Comparison of ENCODE assay signal across 22 cellular contexts in the genomic region with DNA sequence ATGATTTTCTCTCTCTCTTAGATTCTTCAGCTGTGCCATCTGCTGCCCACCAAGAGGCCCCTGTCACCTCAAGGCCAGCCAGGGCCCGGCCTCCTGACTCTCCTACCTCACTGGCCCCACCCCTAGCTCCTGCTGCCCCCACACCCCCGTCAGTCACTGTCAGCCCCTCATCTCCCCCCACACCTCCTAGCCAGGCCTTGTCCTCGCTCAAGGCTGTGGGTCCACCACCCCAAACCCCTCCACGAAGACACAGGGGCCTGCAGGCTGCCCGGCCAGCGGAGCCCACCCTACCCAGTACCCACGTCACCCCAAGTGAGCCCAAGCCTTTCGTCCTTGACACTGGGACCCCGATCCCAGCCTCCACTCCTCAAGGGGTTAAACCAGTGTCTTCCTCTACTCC. TPM values are rescaled to one million over a fixed set of nuclear protein-coding genes. Genes with fewer than 3 reads are reported as not detected.
DNase-seq lines count a peak whose midpoint lies in the region; ATAC-seq, FAIRE-seq and TF ChIP-seq lines count a peak whose summit lies in the region.
"Had no signal": no experiment of that assay in that cellular context is flagged by ENCODE, and none has a peak within 500 bp of the region (broad histone marks: within the 10 kb centered on the region; RNA-seq: fewer than 3 reads in every experiment).

No MANE protein-coding gene starts in this region.

- H3K27ac ChIP-seq in right cardiac atrium (ENCODE audit: low read length), result no peak overlapping the region
- no peak overlapping the region for H3K27ac ChIP-seq in neuronal stem cell (replicated peaks; ENCODE audit: low read length)
- peak overlapping the region in 3 of 4 donors; percentile 33 to 78 (median 51) for H3K27ac ChIP-seq in gastrocnemius medialis
- H3K27ac ChIP-seq: GM23248 had no signal

- ATAC-seq in right cardiac atrium (no peak), gastrocnemius medialis (no peak), GM18498 (IDR thresholded peaks at IDR 0.05; ENCODE audit: unreplicated experiment) (no peak), HG03469 (IDR thresholded peaks at IDR 0.05; ENCODE audit: unreplicated experiment) (no peak)

- H3K18ac ChIP-seq in neuronal stem cell (ENCODE audit: low read length), result peak overlapping the region; percentile 32

- no peak overlapping the region for H3K23ac ChIP-seq in neuronal stem cell (ENCODE audit: low read depth, low read length, poor library complexity)

- H3K4me1 ChIP-seq in right cardiac atrium (ENCODE audit: control insufficient read depth, insufficient read depth, low read length), result peaks cover 6% of the 10 kb centered on the region
- peaks cover 6 to 10% of the 10 kb centered on the region in 2 donors for H3K4me1 ChIP-seq in neuronal stem cell (ENCODE audit: control insufficient read depth in 2 of 2, insufficient read depth in 1 of 2, low read depth in 1 of 2, low read length in 2 of 2)
- peaks cover 0 to 14% of the 10 kb centered on the region in 2 donors for H3K4me1 ChIP-seq in gastrocnemius medialis

- no peak overlapping the region for H2BK15ac ChIP-seq in neuronal stem cell (ENCODE audit: low read length)

- TF ChIP-seq POLR2A in gastrocnemius medialis (IDR thresholded peaks at IDR 0.05) (no peak), GM12891 (IDR thresholded peaks at IDR 0.05; ENCODE audit: low read depth, low read length) (no peak)

- H3K36me3 ChIP-seq in neuronal stem cell (replicated peaks in 1 of 2; ENCODE audit: control insufficient read depth in 2 of 2, insufficient read depth in 2 of 2, low read length in 2 of 2) (no peaks in the 10 kb centered on the region), gastrocnemius medialis (peaks cover 0 to 42% of the 10 kb centered on the region in 2 donors)

- no peak overlapping the region for H3K4me3 ChIP-seq in right cardiac atrium (ENCODE audit: low read length)
- no peak overlapping the region for H3K4me3 ChIP-seq in neuronal stem cell (ENCODE audit: low read length in 2 of 2)
- H3K4me3 ChIP-seq in gastrocnemius medialis, result no peak overlapping the region
- H3K4me3 ChIP-seq: GM23248 had no signal

- H2AK5ac ChIP-seq in neuronal stem cell (ENCODE audit: low read depth, low read length), result peak overlapping the region; percentile 70

- no peak overlapping the region for H3K9ac ChIP-seq in neuronal stem cell (ENCODE audit: low read depth, low read length, poor library complexity)
- H3K9ac ChIP-seq: GM23248 had no signal

- no peak overlapping the region for H3K4me2 ChIP-seq in neuronal stem cell (ENCODE audit: insufficient read depth, low read length, poor library complexity, severe bottlenecking)

- no peak overlapping the region for H4K8ac ChIP-seq in neuronal stem cell (ENCODE audit: low read depth, low read length)

- no peak overlapping the region for H3K4ac ChIP-seq in neuronal stem cell (ENCODE audit: low read length)

- peak in 2 of 3 donors; percentile 24 to 50 for DNase-seq in right cardiac atrium
- DNase-seq in cardiac septum (ENCODE audit: low spot score), result no peak
- no peak for DNase-seq in neuronal stem cell (ENCODE audit: low spot score)
- DNase-seq in gastrocnemius medialis, result no peak
- DNase-seq in GM12891 (ENCODE audit: insufficient read length, low spot score), result no peak
- DNase-seq: C1 segment of cervical spinal cord, Calu3, COR-L47, DMS53, DMS79 treated with DMSO at 0.1 percent for 48 hours, GF-D8, GM23248, H7, HCEC 1CT had no signal

- no peak overlapping the region for H4K91ac ChIP-seq in neuronal stem cell (ENCODE audit: low read depth, low read length, poor library complexity)

- H3K27me3 ChIP-seq in right cardiac atrium (ENCODE audit: control insufficient read depth, insufficient read depth), result no peaks in the 10 kb centered on the region
- H3K27me3 ChIP-seq in neuronal stem cell (ENCODE audit: control insufficient read depth in 3 of 3, insufficient read depth in 3 of 3, low read depth in 1 of 3, low read length in 3 of 3), result peaks cover 15 to 91% (median 51%) of the 10 kb centered on the region in 3 experiments
- H3K27me3 ChIP-seq in gastrocnemius medialis, result no peaks in the 10 kb centered on the region

- H2BK120ac ChIP-seq in neuronal stem cell (ENCODE audit: low read depth, low read length), result no peak overlapping the region

- in situ Hi-C loops in gastrocnemius medialis (cut with MboI; ENCODE audit: low sequenced_read_pairs in 4 of 4), result no loop called here

- intact Hi-C loops in right cardiac atrium (cut with DNase I), result no loop called here
- intact Hi-C loops in cardiac septum (cut with DNase I), result no loop called here
- intact Hi-C loops in gastrocnemius medialis (cut with DNase I; ENCODE audit: low total_unique reads), result no loop called here

- H3K9me3 ChIP-seq in right cardiac atrium (ENCODE audit: control insufficient read depth, low read length), result no peaks in the 10 kb centered on the region
- H3K9me3 ChIP-seq in neuronal stem cell (replicated peaks in 1 of 2; ENCODE audit: control insufficient read depth in 2 of 2, insufficient read depth in 1 of 2, low read depth in 1 of 2, low read length in 2 of 2), result no peaks in the 10 kb centered on the region
- no peaks in the 10 kb centered on the region for H3K9me3 ChIP-seq in gastrocnemius medialis

- no peak for FAIRE-seq in GM12891 (lab: Jason Lieb, UNC)
- FAIRE-seq: GM12892, GM19239, H1 had no signal

- H2BK5ac ChIP-seq in neuronal stem cell (ENCODE audit: low read length), result no peak overlapping the region

- H2AFZ ChIP-seq in neuronal stem cell (ENCODE audit: low read length), result no peak overlapping the region
- H2AFZ ChIP-seq: GM23248 had no signal

- 85% methylated on average over 9 of the region's 9 CpGs for WGBS in right cardiac atrium
- no CpG with 5 or more reads among the region's 9 CpGs for WGBS in neuronal stem cell (ENCODE audit: extremely low coverage in 2 of 2, insufficient read length in 2 of 2, insufficient replicate concordance in 1 of 2), 2 donors

- no peak overlapping the region for H2BK12ac ChIP-seq in neuronal stem cell (ENCODE audit: low read length)

- H3K79me1 ChIP-seq in neuronal stem cell (ENCODE audit: low read depth, low read length), result no peaks in the 10 kb centered on the region

- TF ChIP-seq CTCF in gastrocnemius medialis (IDR thresholded peaks at IDR 0.05 in 4 of 5, conservative IDR thresholded peaks at IDR 0.05 in 1 of 5), result no peak

- no peak overlapping the region for H3K14ac ChIP-seq in neuronal stem cell (ENCODE audit: low read length)

TF ChIP-seq in GM12891, 5 proteins besides CTCF, POLR2A, EP300 and RAD21:
- TF ChIP-seq SPI1 (IDR thresholded peaks at IDR 0.05; ENCODE audit: low read depth, low read length) (no peak), POLR2AphosphoS5 (IDR thresholded peaks at IDR 0.05; ENCODE audit: low read depth, low read length) (no peak), TAF1 (IDR thresholded peaks at IDR 0.05; ENCODE audit: low read depth, low read length) (no peak), PAX5 (IDR thresholded peaks at IDR 0.05; ENCODE audit: insufficient read depth, low read length, severe bottlenecking) (no peak), POU2F2 (IDR thresholded peaks at IDR 0.05; ENCODE audit: low read depth, low read length) (no peak)

RNA-seq across cellular contexts. Expression of gene GMPPA, which starts 9.4 kb away (rescaled TPM):
- total RNA-seq in right cardiac atrium (10 to 100 TPM; 22.9 to 27.5 (median 25.4) TPM), cardiac septum (22.6 TPM), gastrocnemius medialis (10 to 100 TPM; 18.0 to 25.8 (median 24.4) TPM)
- polyA plus RNA-seq in right cardiac atrium, result 21.6 TPM
- 11.1 TPM for polyA plus RNA-seq in neuronal stem cell (2013, experiment 1 of 2)
- 10.9 TPM for polyA plus RNA-seq in neuronal stem cell (2013, experiment 2 of 2)
- polyA plus RNA-seq in GM12891 (2012; ENCODE audit: low read depth, missing spikeins), result 32.6 TPM

RNA-seq across cellular contexts. Expression of gene ASIC4, which starts 25.0 kb away (rescaled TPM):
- total RNA-seq in right cardiac atrium (1 to 10 TPM in 3 of 4 donors, under 1 TPM in 1; 0.28 to 1.8 (median 1.6) TPM), cardiac septum (0.32 TPM), gastrocnemius medialis (under 1 TPM in 1 of 4 donors, not detected in 3; 0.11 TPM)
- polyA plus RNA-seq in right cardiac atrium, result 0.57 TPM
- 0.14 TPM for polyA plus RNA-seq in neuronal stem cell (2013, experiment 1 of 2)
- polyA plus RNA-seq in neuronal stem cell (2013, experiment 2 of 2), result 0.15 TPM
- polyA plus RNA-seq in GM12891 (2012; ENCODE audit: low read depth, missing spikeins), result not detected
- total RNA-seq: Daoy, G401 had no signal
- polyA plus RNA-seq: CD4-positive, alpha-beta memory T cell; GM23248 had no signal

RNA-seq across cellular contexts. Expression of gene CHPF, which starts 54.3 kb away (rescaled TPM):
- 100 to 1,000 TPM in 2 of 4 donors, 10 to 100 TPM in 2; 92.6 to 145 (median 101) TPM for total RNA-seq in right cardiac atrium
- 115 TPM for polyA plus RNA-seq in right cardiac atrium
- total RNA-seq in cardiac septum, result 120 TPM
- 12.6 TPM for polyA plus RNA-seq in neuronal stem cell (2013, experiment 1 of 2)
- polyA plus RNA-seq in neuronal stem cell (2013, experiment 2 of 2), result 12.8 TPM
- 10 to 100 TPM; 21.0 to 50.5 (median 37.2) TPM for total RNA-seq in gastrocnemius medialis
- polyA plus RNA-seq in GM12891 (2012; ENCODE audit: low read depth, missing spikeins), result 2.8 TPM

RNA-seq across cellular contexts. Expression of gene TMEM198, which starts 54.5 kb away (rescaled TPM):
- 1 to 10 TPM; 1.8 to 3.4 (median 3.1) TPM for total RNA-seq in right cardiac atrium
- 3.4 TPM for polyA plus RNA-seq in right cardiac atrium
- 1.8 TPM for total RNA-seq in cardiac septum
- 2.7 TPM for polyA plus RNA-seq in neuronal stem cell (2013, experiment 1 of 2)
- 1.8 TPM for polyA plus RNA-seq in neuronal stem cell (2013, experiment 2 of 2)
- total RNA-seq in gastrocnemius medialis, result 1 to 10 TPM in 3 of 4 donors, under 1 TPM in 1; 0.87 to 6.7 (median 3.3) TPM
- 0.50 TPM for polyA plus RNA-seq in GM12891 (2012; ENCODE audit: low read depth, missing spikeins)
- polyA plus RNA-seq: CD4-positive, alpha-beta memory T cell had no signal

RNA-seq across cellular contexts. Expression of gene SPEG, which starts 54.7 kb away (rescaled TPM):
- total RNA-seq in right cardiac atrium (100 to 1,000 TPM; 122 to 176 (median 159) TPM), cardiac septum (199 TPM), gastrocnemius medialis (100 to 1,000 TPM; 104 to 387 (median 222) TPM)
- polyA plus RNA-seq in right cardiac atrium, result 85.5 TPM
- 24.0 TPM for polyA plus RNA-seq in neuronal stem cell (2013, experiment 1 of 2)
- polyA plus RNA-seq in neuronal stem cell (2013, experiment 2 of 2), result 23.9 TPM
- not detected for polyA plus RNA-seq in GM12891 (2012; ENCODE audit: low read depth, missing spikeins)

Comparison
In these comparisons a context has a peak if more than half of its experiments do, and no peak if none do; other contexts are left out.
1. DNase-seq: peak in right cardiac atrium (2 of 3); none in cardiac septum (single experiment), neuronal stem cell (single experiment), gastrocnemius medialis (0 of 2) and GM12891 (single experiment).
2. H3K27ac ChIP-seq: peak in gastrocnemius medialis (3 of 4); none in right cardiac atrium (single experiment) and neuronal stem cell (single experiment).